ENCODE assay signal across 15 cellular contexts in the genomic region with DNA sequence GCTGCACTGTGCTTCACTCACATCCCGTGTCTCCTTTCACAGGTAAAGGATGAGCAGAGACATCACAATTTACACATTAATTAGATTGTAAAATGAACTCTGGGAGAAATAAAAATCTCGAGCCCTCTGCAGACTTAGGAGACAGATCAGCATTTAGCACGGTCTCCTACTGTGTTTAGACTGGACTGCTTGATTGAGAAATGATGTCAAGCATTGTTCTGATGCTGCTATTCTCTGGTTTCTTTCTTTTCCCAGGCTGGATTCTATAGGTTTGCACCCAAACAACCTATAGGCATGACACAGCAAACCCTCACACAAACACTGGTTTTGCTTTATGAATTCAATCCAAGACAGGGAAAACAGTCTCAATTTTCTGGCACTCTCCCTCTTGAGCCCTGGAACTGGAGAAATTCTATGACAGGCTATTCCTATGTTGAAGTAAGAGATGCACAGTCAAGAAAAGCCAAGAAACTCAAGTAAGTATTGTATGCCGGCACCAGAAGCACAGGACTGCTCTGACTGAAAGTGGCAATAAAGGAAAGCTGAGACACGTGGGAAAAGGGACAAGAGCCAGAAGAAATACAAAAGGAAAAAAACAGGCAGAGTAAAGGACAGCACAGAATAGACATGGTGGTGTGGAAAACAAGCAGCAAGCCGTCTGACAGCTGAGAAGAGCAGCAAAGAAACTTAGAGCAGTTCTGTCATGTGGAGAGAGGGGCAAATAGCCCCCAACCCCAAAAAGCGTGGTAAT.
"Had no signal": no experiment of that assay in that cellular context is flagged by ENCODE, and none has a peak within 500 bp of the region (broad histone marks: within the 10 kb centered on the region; RNA-seq: fewer than 3 reads in every experiment).

No MANE protein-coding gene starts in this region.

- H3K4me2 ChIP-seq: SK-N-SH had no signal

- DNase-seq: activated B cell treated with CpG ODN at 0.5 μM for 24 hours; activated CD4-positive, alpha-beta T cell treated with anti-CD3 and anti-CD28 coated beads, Interleukin-2, amount 10 ng/mL, durations not matched to agents 24 days and 14 days; dorsolateral prefrontal cortex; esophagus squamous epithelium; foreskin melanocyte; head of caudate nucleus; naive thymus-derived CD4-positive, alpha-beta T cell; ovary; SK-N-SH; transverse colon had no signal

- H3K27ac Mint-ChIP-seq: activated B cell treated with CpG ODN at 0.5 μM for 24 hours; activated CD4-positive, alpha-beta T cell treated with anti-CD3 and anti-CD28 coated beads, Interleukin-2, amount 10 ng/mL, durations not matched to agents 24 days and 14 days; activated naive CD4-positive, alpha-beta T cell treated with anti-CD3 and anti-CD28 coated beads, Interleukin-2, amount 50 U/mL, for 72 hours; activated T-helper 17 cell treated with anti-CD3 and anti-CD28 coated beads, Interleukin-2, amount 50 U/mL, for 72 hours; naive thymus-derived CD4-positive, alpha-beta T cell; T-helper 1 cell treated with Interleukin-12 subunit alpha and Interleukin-12 subunit beta and Interleukin-4 antibody, amounts not matched to agents 30 μg/mL and 1 μg/mL, for 36 hours had no signal

- H3K9me3 Mint-ChIP-seq: activated naive CD4-positive, alpha-beta T cell treated with anti-CD3 and anti-CD28 coated beads, Interleukin-2, amount 50 U/mL, for 72 hours; activated T-helper 17 cell treated with anti-CD3 and anti-CD28 coated beads, Interleukin-2, amount 50 U/mL, for 72 hours; T-helper 1 cell treated with Interleukin-12 subunit alpha and Interleukin-12 subunit beta and Interleukin-4 antibody, amounts not matched to agents 30 μg/mL and 1 μg/mL, for 36 hours had no signal

- H3K36me3 ChIP-seq: esophagus squamous epithelium, ovary, transverse colon had no signal

- H3K4me1 Mint-ChIP-seq: activated B cell treated with CpG ODN at 0.5 μM for 24 hours; activated CD4-positive, alpha-beta T cell treated with anti-CD3 and anti-CD28 coated beads, Interleukin-2, amount 10 ng/mL, durations not matched to agents 24 days and 14 days; activated T-helper 17 cell treated with anti-CD3 and anti-CD28 coated beads, Interleukin-2, amount 50 U/mL, for 72 hours; naive thymus-derived CD4-positive, alpha-beta T cell had no signal

- H3K9ac ChIP-seq: SK-N-SH had no signal

- H3K27me3 ChIP-seq: dorsolateral prefrontal cortex, esophagus squamous epithelium, ovary, transverse colon had no signal

- H3K27ac ChIP-seq: dorsolateral prefrontal cortex, esophagus squamous epithelium, ovary, transverse colon had no signal

- H3K4me3 Mint-ChIP-seq: activated B cell treated with CpG ODN at 0.5 μM for 24 hours; activated CD4-positive, alpha-beta T cell treated with anti-CD3 and anti-CD28 coated beads, Interleukin-2, amount 10 ng/mL, durations not matched to agents 24 days and 14 days; activated T-helper 17 cell treated with anti-CD3 and anti-CD28 coated beads, Interleukin-2, amount 50 U/mL, for 72 hours; naive thymus-derived CD4-positive, alpha-beta T cell; T-helper 1 cell treated with Interleukin-12 subunit alpha and Interleukin-12 subunit beta and Interleukin-4 antibody, amounts not matched to agents 30 μg/mL and 1 μg/mL, for 36 hours had no signal

- H3K27me3 Mint-ChIP-seq: activated T-helper 17 cell treated with anti-CD3 and anti-CD28 coated beads, Interleukin-2, amount 50 U/mL, for 72 hours had no signal

- FAIRE-seq: islet of Langerhans, TTC549 had no signal

- H3K4me1 ChIP-seq: esophagus squamous epithelium had no signal

- H3K9me3 ChIP-seq: ovary, transverse colon had no signal

- H3K4me3 ChIP-seq: dorsolateral prefrontal cortex, esophagus squamous epithelium, ovary, transverse colon had no signal
